ENCODE assay signal across 8 cellular contexts in the genomic region with DNA sequence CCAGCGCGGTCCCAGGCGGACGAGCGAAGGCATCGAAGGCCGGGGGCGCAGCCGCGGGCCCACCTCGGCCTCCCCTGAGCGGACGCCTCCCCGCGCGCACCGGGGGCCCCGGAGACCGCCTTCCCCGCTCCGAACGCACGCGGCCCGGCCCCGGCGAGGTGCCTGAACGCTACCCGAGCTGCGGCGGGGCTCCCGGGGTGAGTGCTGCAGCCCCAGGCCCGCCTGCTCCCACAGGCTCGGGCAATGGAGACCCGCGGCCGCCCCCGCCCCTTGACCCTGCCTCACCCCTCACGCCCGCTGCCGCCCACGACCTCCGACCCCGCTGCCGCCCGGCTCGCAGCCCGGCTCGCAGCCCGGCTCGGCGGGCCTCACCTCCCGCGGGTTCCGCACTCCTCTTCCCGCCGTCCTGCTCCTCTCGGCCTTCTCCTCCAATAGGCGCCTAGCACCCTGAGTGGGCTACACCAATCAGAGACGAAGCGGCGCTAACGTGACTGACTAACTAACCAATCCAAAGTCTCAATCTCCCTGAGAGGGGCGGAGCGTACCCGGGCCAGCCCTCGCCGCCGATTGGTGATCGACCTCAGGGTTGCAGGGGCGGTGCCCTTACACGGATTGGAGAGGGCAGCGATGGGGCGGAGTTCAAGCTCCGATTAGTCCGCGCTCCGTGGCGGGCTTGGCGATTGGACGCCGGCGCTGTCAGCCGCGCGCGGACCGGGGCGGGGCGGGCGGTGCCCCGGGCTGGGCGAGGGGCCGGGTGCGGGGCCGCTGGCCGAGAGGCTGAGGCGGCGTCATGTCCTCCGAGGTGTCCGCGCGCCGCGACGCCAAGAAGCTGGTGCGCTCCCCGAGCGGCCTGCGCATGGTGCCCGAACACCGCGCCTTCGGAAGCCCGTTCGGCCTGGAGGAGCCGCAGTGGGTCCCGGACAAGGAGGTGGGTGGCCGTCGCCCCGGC. TPM values are rescaled to one million over a fixed set of nuclear protein-coding genes. Genes with fewer than 3 reads are reported as not detected.
DNase-seq lines count a peak whose midpoint lies in the region; ATAC-seq and TF ChIP-seq lines count a peak whose summit lies in the region.

XRCC3 (minus strand) TSS at position 400 of the 949 bp plus-strand sequence. CDS start 4,364 bp downstream, outside the sequence.
ZFYVE21 (plus strand) TSS at position 759 of the 949 bp plus-strand sequence; CDS start at position 791, 32 bp downstream.

- peaks cover 34% of the 10 kb centered on the region for H3K4me1 Mint-ChIP-seq in activated B cell treated with CpG ODN at 0.5 μM for 24 hours

- ATAC-seq in HG03196 (IDR thresholded peaks at IDR 0.05; ENCODE audit: unreplicated experiment) (peak; percentile 93), activated B cell treated with CpG ODN at 0.5 μM for 24 hours (ENCODE audit: low read depth) (peak; percentile 95)

- no peak for TF ChIP-seq CTCF in activated B cell treated with CpG ODN at 0.5 μM for 24 hours (IDR thresholded peaks at IDR 0.05)
- TF ChIP-seq CTCF in spleen (IDR thresholded peaks at IDR 0.05 in 8 of 11, conservative IDR thresholded peaks at IDR 0.05 in 3 of 11): peak in 1 of 11 experiments; percentile 23

- no peaks in the 10 kb centered on the region for H3K9me3 Mint-ChIP-seq in activated B cell treated with CpG ODN at 0.5 μM for 24 hours

- WGBS in spleen, 5 donors: 0 to 2% (median 1%) methylated on average over 38 to 121 of the region's 121 CpGs

- CTCF ChIA-PET in activated B cell treated with CpG ODN at 0.5 μM for 24 hours (lab: Charles Lee): no interaction called here

- peaks cover 7% of the 10 kb centered on the region for H3K36me3 Mint-ChIP-seq in activated B cell treated with CpG ODN at 0.5 μM for 24 hours (ENCODE audit: low read depth)

- no peaks in the 10 kb centered on the region for H3K9me3 ChIP-seq in spleen

- H3K36me3 ChIP-seq in spleen: peaks cover 0 to 5% (median 0%) of the 10 kb centered on the region in 6 donors

- no peaks in the 10 kb centered on the region for H3K27me3 Mint-ChIP-seq in activated B cell treated with CpG ODN at 0.5 μM for 24 hours

- intact Hi-C loops in activated B cell treated with CpG ODN at 0.5 μM for 24 hours (cut with micrococcal nuclease) (loop anchor here (1.0 to 10.0 kb wide), 6 partner anchors 15 to 381 kb away; partner anchors contain the start of genes BAG5, COA8, EIF5 and KLC1), spleen (cut with DNase I; ENCODE audit: low total_unique reads) (no loop called here)

- peak within 1 kb of the TSS; percentile 66 to 98 (median 88) for H3K4me3 ChIP-seq in spleen

- DNase-seq in AG08395 (ENCODE audit: low spot score): peak; percentile 100
- peak; percentile 100 for DNase-seq in NCI-H345 (lab: John Stamatoyannopoulos, UW)
- DNase-seq in activated B cell treated with CpG ODN at 0.5 μM for 24 hours: peak; percentile 97
- DNase-seq in central memory CD4-positive, alpha-beta T cell: peak; percentile 100
- DNase-seq in inferior parietal cortex (ENCODE audit: extremely low spot score): peak; percentile 98
- peak; percentile 99 for DNase-seq in spleen

- POLR2A ChIA-PET in activated B cell treated with CpG ODN at 0.5 μM for 24 hours (lab: Charles Lee): interaction anchor here (0.5 to 1.5 kb wide), 7 partner anchors 10 to 1399 kb away, joined by 3 to 7 read pairs (median 3); partner anchors contain the start of gene KLC1

- in situ Hi-C loops in GM18951 (cut with MboI; ENCODE audit: low sequenced_read_pairs, unreplicated experiment): no loop called here

- H3K27me3 ChIP-seq in spleen (replicated peaks in 1 of 7): no peaks in the 10 kb centered on the region

- H3K27ac Mint-ChIP-seq in activated B cell treated with CpG ODN at 0.5 μM for 24 hours: peak within 1 kb of the TSS; percentile 81

- peak; percentile 92 for TF ChIP-seq POLR2A in GM18951 (IDR thresholded peaks at IDR 0.05; ENCODE audit: extremely low read depth, insufficient read depth, insufficient read length)
- TF ChIP-seq POLR2A in spleen (IDR thresholded peaks at IDR 0.05): peak in 2 of 3 donors; percentile 14 to 68

- peak within 1 kb of the TSS; percentile 67 to 91 (median 85) for H3K27ac ChIP-seq in spleen

- H3K4me1 ChIP-seq in spleen: peaks cover 27 to 87% (median 70%) of the 10 kb centered on the region in 6 donors

- H3K4me3 Mint-ChIP-seq in activated B cell treated with CpG ODN at 0.5 μM for 24 hours: peak within 1 kb of the TSS; percentile 89

RNA-seq across cellular contexts. Expression of gene XRCC3, which starts in this region (rescaled TPM):
- total RNA-seq in activated B cell treated with CpG ODN at 0.5 μM for 24 hours (23.5 and 26.0 TPM in 2 replicates), spleen (10 to 100 TPM in 6 of 7 donors, 1 to 10 TPM in 1; 9.5 to 20.4 (median 16.7) TPM)
- 10 to 100 TPM in 2 of 3 donors, 1 to 10 TPM in 1; 5.9 to 17.6 (median 11.8) TPM for polyA plus RNA-seq in spleen

RNA-seq across cellular contexts. Expression of gene ZFYVE21, which starts in this region (rescaled TPM):
- total RNA-seq in activated B cell treated with CpG ODN at 0.5 μM for 24 hours (12.4 and 16.7 TPM in 2 replicates), spleen (10 to 100 TPM; 31.8 to 71.1 (median 47.8) TPM)
- 10 to 100 TPM; 21.8 to 51.8 (median 24.2) TPM for polyA plus RNA-seq in spleen

Comparison
In these comparisons a context has a peak if more than half of its experiments do, and no peak if none do; other contexts are left out.
1. Peak in every context shown above with its lines: DNase-seq, ATAC-seq, H3K4me3 ChIP-seq and H3K27ac ChIP-seq.